Comparison of ENCODE assay signal across 22 cellular contexts in the genomic region with DNA sequence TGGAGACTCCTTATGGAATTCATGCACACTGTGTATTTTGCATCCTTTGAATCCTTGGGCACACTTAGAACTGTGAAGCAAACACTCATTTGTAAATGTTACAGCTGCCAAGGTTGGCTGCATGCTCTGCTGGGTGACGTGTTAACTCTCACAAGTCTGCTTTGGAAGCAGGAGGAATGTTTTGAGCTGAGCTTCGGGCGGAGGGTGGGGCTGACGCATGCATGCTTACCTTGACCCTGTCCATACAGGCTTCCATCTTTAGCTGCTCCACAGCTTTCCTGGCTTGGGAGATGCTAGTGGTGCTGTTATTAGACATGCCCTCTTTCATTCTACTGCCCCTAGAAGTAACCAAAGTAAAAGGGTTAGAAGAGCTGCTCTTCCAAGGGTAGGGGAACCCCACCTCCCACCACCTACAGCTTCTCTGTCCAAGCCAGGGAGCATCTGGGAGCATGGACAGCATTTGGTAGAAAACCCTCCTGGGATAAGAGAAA.
A peak's percentile ranks its signal among the peaks of the same experiment; 100 is the strongest.
DNase-seq lines count a peak whose midpoint lies in the region; ATAC-seq, FAIRE-seq and TF ChIP-seq lines count a peak whose summit lies in the region.
"Had no signal": no experiment of that assay in that cellular context is flagged by ENCODE, and none has a peak within 500 bp of the region (broad histone marks: within the 10 kb centered on the region; RNA-seq: fewer than 3 reads in every experiment).

No MANE protein-coding gene starts in this region.

- H3K27ac Mint-ChIP-seq in natural killer cell treated with Interleukin-12 subunit alpha and Interleukin-12 subunit beta and Interleukin-15 and Interleukin-18, amount 100 ng/mL, for 72 hours, result no peak overlapping the region
- H3K27ac Mint-ChIP-seq in natural killer cell (no peak overlapping the region), astrocyte (ENCODE audit: unreplicated experiment) (no peak overlapping the region)
- H3K27ac Mint-ChIP-seq in activated CD4-positive, alpha-beta memory T cell treated with anti-CD3 and anti-CD28 coated beads, Interleukin-2, amount 10 ng/mL, durations not matched to agents 7 days and 5 days, result no peak overlapping the region
- H3K27ac Mint-ChIP-seq: activated naive CD8-positive, alpha-beta T cell; activated T-cell treated with anti-CD3 and anti-CD28 coated beads, Interleukin-2, amount 50 U/mL, for 24 hours; GM23338 had no signal

- TF ChIP-seq POLR2A in vagina (IDR thresholded peaks at IDR 0.05), result no peak

- dilution Hi-C loops in keratinocyte (cut with MboI; ENCODE audit: extremely low pct_ligation_motif_present, low sequenced_read_pairs), result no loop called here

- H3K9ac ChIP-seq in astrocyte (ENCODE audit: low read length) (no peak overlapping the region), keratinocyte (ENCODE audit: control insufficient read depth, extremely low read depth, insufficient read depth, low read length) (no peak overlapping the region)

- ATAC-seq in natural killer cell treated with Interleukin-12 subunit alpha and Interleukin-12 subunit beta and Interleukin-15 and Interleukin-18, amount 100 ng/mL, for 72 hours, result no peak
- ATAC-seq in natural killer cell, result no peak
- ATAC-seq: GM23338, left lobe of liver had no signal

- TF ChIP-seq CTCF in natural killer cell (IDR thresholded peaks at IDR 0.05) (no peak), astrocyte (IDR thresholded peaks at IDR 0.05; ENCODE audit: insufficient read depth, low read depth, low read length) (peak; percentile 3), keratinocyte (optimal IDR thresholded peaks at IDR 0.05 in 1 of 3, IDR thresholded peaks at IDR 0.05 in 1 of 3, conservative IDR thresholded peaks at IDR 0.05 in 1 of 3; ENCODE audit: extremely low read depth in 1 of 3, insufficient read depth in 2 of 3, low read length in 3 of 3) (no peak), vagina (IDR thresholded peaks at IDR 0.05) (no peak)

- H3K36me3 ChIP-seq in astrocyte (ENCODE audit: insufficient read depth, low read length), result no peaks in the 10 kb centered on the region
- H3K36me3 ChIP-seq in keratinocyte (ENCODE audit: control insufficient read depth in 2 of 2, extremely low read depth in 1 of 2, insufficient read depth in 2 of 2, low read length in 2 of 2), result no peaks in the 10 kb centered on the region
- H3K36me3 ChIP-seq in vagina, result no peaks in the 10 kb centered on the region
- H3K36me3 ChIP-seq: breast epithelium had no signal

- CTCF ChIA-PET in activated CD4-positive, alpha-beta memory T cell treated with anti-CD3 and anti-CD28 coated beads, Interleukin-2, amount 10 ng/mL, durations not matched to agents 7 days and 5 days (lab: Charles Lee), result interaction anchor here (0.6 to 1.4 kb wide), 2 partner anchors 14 to 15 kb away, joined by 3 to 4 read pairs; no protein-coding TSS in a partner anchor

- H3K9me1 ChIP-seq in keratinocyte (ENCODE audit: control insufficient read depth, extremely low read depth, insufficient read depth, low read length), result no peaks in the 10 kb centered on the region

- POLR2A ChIA-PET in activated CD4-positive, alpha-beta memory T cell treated with anti-CD3 and anti-CD28 coated beads, Interleukin-2, amount 10 ng/mL, durations not matched to agents 7 days and 5 days (lab: Charles Lee), result no interaction called here

- H4K20me1 ChIP-seq in astrocyte (ENCODE audit: insufficient read depth, low read length) (no peaks in the 10 kb centered on the region), keratinocyte (ENCODE audit: control insufficient read depth, extremely low read depth, insufficient read depth, low read length) (no peaks in the 10 kb centered on the region)

- H3K9me3 Mint-ChIP-seq in natural killer cell treated with Interleukin-12 subunit alpha and Interleukin-12 subunit beta and Interleukin-15 and Interleukin-18, amount 100 ng/mL, for 72 hours, result peaks cover 3% of the 10 kb centered on the region
- H3K9me3 Mint-ChIP-seq in natural killer cell (peaks cover 0 to 2% of the 10 kb centered on the region in 2 donors), astrocyte (ENCODE audit: unreplicated experiment) (peaks cover 6% of the 10 kb centered on the region)
- H3K9me3 Mint-ChIP-seq in activated CD4-positive, alpha-beta memory T cell treated with anti-CD3 and anti-CD28 coated beads, Interleukin-2, amount 10 ng/mL, durations not matched to agents 7 days and 5 days, result peaks cover 4% of the 10 kb centered on the region

- H3K27me3 Mint-ChIP-seq in natural killer cell treated with Interleukin-12 subunit alpha and Interleukin-12 subunit beta and Interleukin-15 and Interleukin-18, amount 100 ng/mL, for 72 hours, result peaks cover 18 to 32% of the 10 kb centered on the region in 2 donors
- H3K27me3 Mint-ChIP-seq in natural killer cell (ENCODE audit: low read depth in 2 of 2) (peaks cover 9 to 34% of the 10 kb centered on the region in 2 donors), astrocyte (ENCODE audit: low read depth, unreplicated experiment) (peaks cover 2% of the 10 kb centered on the region)
- H3K27me3 Mint-ChIP-seq in activated CD4-positive, alpha-beta memory T cell treated with anti-CD3 and anti-CD28 coated beads, Interleukin-2, amount 10 ng/mL, durations not matched to agents 7 days and 5 days, result peaks cover 7% of the 10 kb centered on the region

- FAIRE-seq in astrocyte (lab: Jason Lieb, UNC) (no peak), keratinocyte (lab: Jason Lieb, UNC) (peak; percentile 49), GM19239 (lab: Jason Lieb, UNC) (no peak)
- FAIRE-seq: A204.1, frontal cortex, HTR-8/SVneo, TTC549 had no signal

- H3K4me1 ChIP-seq in astrocyte (ENCODE audit: insufficient read depth, low read length) (no peaks in the 10 kb centered on the region), keratinocyte (ENCODE audit: control insufficient read depth, extremely low read depth, insufficient read depth, low read length) (peaks cover 8% of the 10 kb centered on the region), vagina (no peaks in the 10 kb centered on the region)
- H3K4me1 ChIP-seq: breast epithelium had no signal

- H3K36me3 Mint-ChIP-seq in natural killer cell treated with Interleukin-12 subunit alpha and Interleukin-12 subunit beta and Interleukin-15 and Interleukin-18, amount 100 ng/mL, for 72 hours, result peaks cover under 1% of the 10 kb centered on the region
- no peaks in the 10 kb centered on the region for H3K36me3 Mint-ChIP-seq in natural killer cell
- peaks cover 3% of the 10 kb centered on the region for H3K36me3 Mint-ChIP-seq in astrocyte (ENCODE audit: low read depth, unreplicated experiment)
- no peaks in the 10 kb centered on the region for H3K36me3 Mint-ChIP-seq in activated CD4-positive, alpha-beta memory T cell treated with anti-CD3 and anti-CD28 coated beads, Interleukin-2, amount 10 ng/mL, durations not matched to agents 7 days and 5 days (ENCODE audit: low read depth)
- H3K36me3 Mint-ChIP-seq: activated naive CD8-positive, alpha-beta T cell had no signal

- intact Hi-C loops in natural killer cell (cut with micrococcal nuclease), result no loop called here
- intact Hi-C loops in vagina (cut with DNase I), result no loop called here

- peak; percentile 52 for DNase-seq in natural killer cell treated with Interleukin-12 subunit alpha and Interleukin-12 subunit beta and Interleukin-15 and Interleukin-18, amount 100 ng/mL, for 72 hours (ENCODE audit: low spot score)
- no peak for DNase-seq in natural killer cell
- DNase-seq in astrocyte (ENCODE audit: low read depth), result no peak
- peak; percentile 21 for DNase-seq in keratinocyte (ENCODE audit: low read depth, low spot score)
- no peak for DNase-seq in stimulated activated CD4-positive, alpha-beta T cell treated with anti-CD3 and anti-CD28 coated beads, Interleukin-4, amount 100 ng/mL, for 1 hour
- DNase-seq in vagina (ENCODE audit: extremely low spot score in 2 of 2), result no peak
- DNase-seq in activated CD4-positive, alpha-beta memory T cell treated with anti-CD3 and anti-CD28 coated beads, Interleukin-2, amount 10 ng/mL, durations not matched to agents 7 days and 5 days, result no peak
- no peak for DNase-seq in GM19239 (ENCODE audit: insufficient read length, low spot score)
- DNase-seq: activated T-cell treated with anti-CD3 and anti-CD28 coated beads, Interleukin-2, amount 50 U/mL, for 24 hours; effector memory CD4-positive, alpha-beta T cell; NCI-H2081; NCI-H524; stimulated activated CD4-positive, alpha-beta T cell treated with anti-CD3 and anti-CD28 coated beads, Interleukin-12 subunit alpha, Interleukin-12 subunit beta, amount 100 ng/mL, for 4 hours; stimulated activated naive CD4-positive, alpha-beta T cell treated with Interleukin-2 at 50 U/mL for 16 hours had no signal

- H3K4me3 Mint-ChIP-seq in natural killer cell treated with Interleukin-12 subunit alpha and Interleukin-12 subunit beta and Interleukin-15 and Interleukin-18, amount 100 ng/mL, for 72 hours, result no peak overlapping the region
- no peak overlapping the region for H3K4me3 Mint-ChIP-seq in natural killer cell
- H3K4me3 Mint-ChIP-seq in astrocyte (ENCODE audit: unreplicated experiment), result no peak overlapping the region
- no peak overlapping the region for H3K4me3 Mint-ChIP-seq in activated CD4-positive, alpha-beta memory T cell treated with anti-CD3 and anti-CD28 coated beads, Interleukin-2, amount 10 ng/mL, durations not matched to agents 7 days and 5 days
- H3K4me3 Mint-ChIP-seq: activated naive CD8-positive, alpha-beta T cell; activated T-cell treated with anti-CD3 and anti-CD28 coated beads, Interleukin-2, amount 50 U/mL, for 24 hours; GM23338 had no signal

- H3K79me2 ChIP-seq in astrocyte (ENCODE audit: insufficient read depth, low read length), result no peaks in the 10 kb centered on the region
- no peaks in the 10 kb centered on the region for H3K79me2 ChIP-seq in keratinocyte (ENCODE audit: control insufficient read depth, insufficient read depth, low read length)

- H2AFZ ChIP-seq in astrocyte (ENCODE audit: low read depth, low read length), result no peak overlapping the region
- no peak overlapping the region for H2AFZ ChIP-seq in keratinocyte (ENCODE audit: control insufficient read depth, low read length)
- H2AFZ ChIP-seq: GM23338 had no signal

- no peak overlapping the region for H3K4me2 ChIP-seq in astrocyte (ENCODE audit: low read length)
- H3K4me2 ChIP-seq in keratinocyte (ENCODE audit: control insufficient read depth, extremely low read depth, insufficient read depth, low read depth, low read length), result no peak overlapping the region
- H3K4me2 ChIP-seq: GM23338 had no signal

- no peak overlapping the region for H3K27ac ChIP-seq in astrocyte (ENCODE audit: low read depth, low read length)
- H3K27ac ChIP-seq in keratinocyte (ENCODE audit: control insufficient read depth, insufficient read depth, low read length), result no peak overlapping the region
- H3K27ac ChIP-seq in vagina, result no peak overlapping the region
- H3K27ac ChIP-seq: breast epithelium had no signal

- H3K4me3 ChIP-seq in astrocyte (ENCODE audit: insufficient read depth, low read depth, low read length), result no peak overlapping the region
- H3K4me3 ChIP-seq in keratinocyte (ENCODE audit: control insufficient read depth in 2 of 3, extremely low read depth in 1 of 3, insufficient read depth in 2 of 3, low read depth in 1 of 3, low read length in 3 of 3), result no peak overlapping the region
- H3K4me3 ChIP-seq in vagina, result no peak overlapping the region
- H3K4me3 ChIP-seq: breast epithelium, GM23338 had no signal

- peaks cover 2 to 8% of the 10 kb centered on the region in 2 donors for H3K4me1 Mint-ChIP-seq in natural killer cell treated with Interleukin-12 subunit alpha and Interleukin-12 subunit beta and Interleukin-15 and Interleukin-18, amount 100 ng/mL, for 72 hours (ENCODE audit: low read depth in 2 of 2)
- H3K4me1 Mint-ChIP-seq in natural killer cell (peaks cover 0 to 11% of the 10 kb centered on the region in 2 donors), astrocyte (ENCODE audit: low read depth, unreplicated experiment) (peaks cover 1% of the 10 kb centered on the region)
- H3K4me1 Mint-ChIP-seq in activated CD4-positive, alpha-beta memory T cell treated with anti-CD3 and anti-CD28 coated beads, Interleukin-2, amount 10 ng/mL, durations not matched to agents 7 days and 5 days, result no peaks in the 10 kb centered on the region

- H3K9me3 ChIP-seq in astrocyte (ENCODE audit: insufficient read depth, low read depth, low read length) (peaks cover 4% of the 10 kb centered on the region), keratinocyte (ENCODE audit: control insufficient read depth, low read depth, low read length) (no peaks in the 10 kb centered on the region), vagina (no peaks in the 10 kb centered on the region)

- H3K27me3 ChIP-seq in astrocyte (ENCODE audit: insufficient read depth, low read length) (peaks cover 2% of the 10 kb centered on the region), keratinocyte (ENCODE audit: control insufficient read depth, extremely low read depth, insufficient read depth, low read length) (peaks cover 7% of the 10 kb centered on the region), vagina (no peaks in the 10 kb centered on the region)
- H3K27me3 ChIP-seq: breast epithelium had no signal

Comparison
In these comparisons a context has a peak if more than half of its experiments do, and no peak if none do; other contexts are left out.
1. DNase-seq: peak in natural killer cell treated with Interleukin-12 subunit alpha and Interleukin-12 subunit beta and Interleukin-15 and Interleukin-18, amount 100 ng/mL, for 72 hours (single experiment) and keratinocyte (single experiment); none in natural killer cell (single experiment), astrocyte (single experiment), stimulated activated CD4-positive, alpha-beta T cell treated with anti-CD3 and anti-CD28 coated beads, Interleukin-4, amount 100 ng/mL, for 1 hour (single experiment), vagina (0 of 2), activated CD4-positive, alpha-beta memory T cell treated with anti-CD3 and anti-CD28 coated beads, Interleukin-2, amount 10 ng/mL, durations not matched to agents 7 days and 5 days (single experiment) and GM19239 (single experiment).